In genomic region chr19:17843908-17844490, GRCh38 we compare ENCODE assay signal across 20 cellular contexts. TPM values are rescaled to one million over a fixed set of nuclear protein-coding genes. Genes with fewer than 3 reads are reported as not detected.
DNase-seq lines count a peak whose midpoint lies in the region; ATAC-seq, FAIRE-seq and TF ChIP-seq lines count a peak whose summit lies in the region.
"Had no signal": no experiment of that assay in that cellular context is flagged by ENCODE, and none has a peak within 500 bp of the region (broad histone marks: within the 10 kb centered on the region; RNA-seq: fewer than 3 reads in every experiment).

No MANE protein-coding gene starts in this region.

- no peak overlapping the region for H4K5ac ChIP-seq in H1 (ENCODE audit: insufficient read length, low read depth, low read length)

- peaks cover 14% of the 10 kb centered on the region for H3K23me2 ChIP-seq in H1 (ENCODE audit: low read depth, low read length)

- peaks cover 0 to 2% (median 0%) of the 10 kb centered on the region in 7 donors for H3K9me3 Mint-ChIP-seq in CD14-positive monocyte
- H3K9me3 Mint-ChIP-seq in activated CD8-positive, alpha-beta T cell treated with anti-CD3 and anti-CD28 coated beads for 36 hours: no peaks in the 10 kb centered on the region
- H3K9me3 Mint-ChIP-seq: stimulated activated naive CD8-positive, alpha-beta T cell treated with anti-CD3 and anti-CD28 coated beads, Interleukin-15, amount 100 ng/mL, for 72 hours had no signal

- H3K4me2 ChIP-seq in BLaER1 (peak overlapping the region; percentile 92), H1 (ENCODE audit: insufficient read depth in 1 of 2, low read depth in 2 of 2, low read length in 2 of 2) (no peak overlapping the region)

- no peak overlapping the region for H3K14ac ChIP-seq in H1 (ENCODE audit: insufficient read length)

- H3K36me3 Mint-ChIP-seq in CD14-positive monocyte: peaks cover 37 to 52% of the 10 kb centered on the region in 2 donors
- peaks cover 60% of the 10 kb centered on the region for H3K36me3 Mint-ChIP-seq in activated CD8-positive, alpha-beta T cell treated with anti-CD3 and anti-CD28 coated beads for 36 hours (ENCODE audit: low read depth)

- H2AFZ ChIP-seq in H1 (ENCODE audit: low read length): no peak overlapping the region
- H2AFZ ChIP-seq: parathyroid adenoma had no signal

- H2BK5ac ChIP-seq in H1 (ENCODE audit: low read depth, low read length): peak overlapping the region; percentile 66; the same call in 1 of the 2 replicates

- intact Hi-C loops in CD14-positive monocyte (cut with micrococcal nuclease): no loop called here
- intact Hi-C loops in activated CD8-positive, alpha-beta T cell treated with anti-CD3 and anti-CD28 coated beads for 36 hours (cut with micrococcal nuclease): no loop called here

- TF ChIP-seq RAD21 in H1 (IDR thresholded peaks at IDR 0.05 in 1 of 2, conservative IDR thresholded peaks at IDR 0.05 in 1 of 2; ENCODE audit: low read depth in 2 of 2, low read length in 2 of 2): no peak

- TF ChIP-seq POLR2A in H1 (IDR thresholded peaks at IDR 0.05; ENCODE audit: control extremely low read depth in 1 of 2, low read depth in 2 of 2, low read length in 2 of 2): no peak

- H2AK5ac ChIP-seq in H1 (ENCODE audit: low read depth, low read length): 0 out of 2 replicates have a peak overlapping the region, but pooled peaks have one; percentile 82

- H3K23ac ChIP-seq in H1 (ENCODE audit: insufficient read length): no peak overlapping the region

- H3K79me1 ChIP-seq in H1 (ENCODE audit: low read depth, low read length): no peaks in the 10 kb centered on the region

- H3K4me1 ChIP-seq in BLaER1 (peaks cover 46% of the 10 kb centered on the region), H1 (replicated peaks in 1 of 4; ENCODE audit: control insufficient read depth in 3 of 4, insufficient read depth in 4 of 4, low read length in 3 of 4) (peaks cover 0 to 16% (median 4%) of the 10 kb centered on the region in 4 experiments; a peak in 5 of 7 replicates), BE2C (peaks cover 4% of the 10 kb centered on the region)
- H3K4me1 ChIP-seq: parathyroid adenoma had no signal

- H3K36me3 ChIP-seq in BLaER1 (peaks cover 49% of the 10 kb centered on the region), H1 (ENCODE audit: control insufficient read depth in 2 of 4, insufficient read depth in 4 of 4, low read length in 3 of 4) (no peaks in the 10 kb centered on the region), BE2C (no peaks in the 10 kb centered on the region)
- H3K36me3 ChIP-seq: adrenal gland had no signal

- no peak for TF ChIP-seq EP300 in H1 (IDR thresholded peaks at IDR 0.05; ENCODE audit: borderline replicate concordance in 1 of 2, low read depth in 2 of 2, low read length in 2 of 2)

- H3K4me3 ChIP-seq in BLaER1 (no peak overlapping the region), H1 (ENCODE audit: extremely low read depth in 1 of 4, insufficient read depth in 2 of 4, low read depth in 3 of 4, low read length in 4 of 4) (no peak overlapping the region), BE2C (ENCODE audit: low read depth, low read length) (no peak overlapping the region)
- H3K4me3 ChIP-seq: adrenal gland, lung, upper lobe of left lung had no signal

- H3K9ac ChIP-seq in BLaER1 (no peak overlapping the region), H1 (replicated peaks in 1 of 4; ENCODE audit: extremely low read depth in 1 of 4, low read depth in 3 of 4, low read length in 3 of 4) (no peak overlapping the region)
- H3K9ac ChIP-seq: parathyroid adenoma had no signal

- no peak overlapping the region for H2BK20ac ChIP-seq in H1 (ENCODE audit: low read length)

- peak overlapping the region in 4 of 7 donors; percentile 15 to 79 (median 30) for H3K27ac Mint-ChIP-seq in CD14-positive monocyte
- H3K27ac Mint-ChIP-seq in activated CD8-positive, alpha-beta T cell treated with anti-CD3 and anti-CD28 coated beads for 36 hours: peak overlapping the region; percentile 78

- POLR2A ChIA-PET in activated CD8-positive, alpha-beta T cell treated with anti-CD3 and anti-CD28 coated beads for 36 hours (lab: Charles Lee): interaction anchor here (1.3 to 2.2 kb wide), 6 partner anchors 10 to 95 kb away, joined by 3 to 11 read pairs (median 6); no protein-coding TSS in a partner anchor
- POLR2A ChIA-PET in H1 (lab: Charles Lee; ENCODE audit: partially characterized antibody): interaction anchor here (0.5 to 12.5 kb wide), 3 partner anchors 12 to 592 kb away, joined by 3 to 133 read pairs (median 29); partner anchors contain the start of gene RPL18A

- ATAC-seq in activated CD8-positive, alpha-beta T cell treated with anti-CD3 and anti-CD28 coated beads for 36 hours: no peak
- ATAC-seq: stimulated activated naive CD8-positive, alpha-beta T cell treated with anti-CD3 and anti-CD28 coated beads, Interleukin-15, amount 100 ng/mL, for 72 hours had no signal

- H3K4me3 Mint-ChIP-seq in CD14-positive monocyte: no peak overlapping the region
- peak overlapping the region; percentile 42 for H3K4me3 Mint-ChIP-seq in activated CD8-positive, alpha-beta T cell treated with anti-CD3 and anti-CD28 coated beads for 36 hours

- no peak overlapping the region for H4K91ac ChIP-seq in H1 (replicated peaks; ENCODE audit: insufficient read length, low read length)

- H3K9me3 ChIP-seq in BLaER1 (no peaks in the 10 kb centered on the region), H1 (ENCODE audit: insufficient read depth in 2 of 2, low read depth in 1 of 2, low read length in 1 of 2) (no peaks in the 10 kb centered on the region), BE2C (no peaks in the 10 kb centered on the region)
- H3K9me3 ChIP-seq: adrenal gland, upper lobe of left lung had no signal

- H3K56ac ChIP-seq in H1 (replicated peaks; ENCODE audit: insufficient read length, low read depth, low read length): no peak overlapping the region

- peak overlapping the region; percentile 68; the same call in 1 of the 2 replicates for H2BK12ac ChIP-seq in H1 (ENCODE audit: low read depth, low read length)

- H3K27me3 ChIP-seq in BLaER1 (no peaks in the 10 kb centered on the region), H1 (replicated peaks in 1 of 4; ENCODE audit: control insufficient read depth in 3 of 4, extremely low read depth in 1 of 4, insufficient read depth in 3 of 4, low read length in 3 of 4) (peaks cover 0 to 14% (median 5%) of the 10 kb centered on the region in 4 experiments; a peak in 5 of 7 replicates), BE2C (no peaks in the 10 kb centered on the region)
- H3K27me3 ChIP-seq: adrenal gland, upper lobe of left lung had no signal

- WGBS in H1 (ENCODE audit: extremely low coverage in 1 of 2, insufficient coverage in 1 of 2, insufficient read length in 1 of 2, insufficient replicate concordance in 2 of 2, low coverage in 1 of 2, low lambda C conversion rate in 2 of 2, missing lambda C conversion rate in 1 of 2), 2 experiments: 88% methylated on average over 14 of the region's 14 CpGs; no CpG with 5 or more reads in 1 of the 2 experiments

- TF ChIP-seq CTCF in CD14-positive monocyte (IDR thresholded peaks at IDR 0.05): no peak
- no peak for TF ChIP-seq CTCF in activated CD8-positive, alpha-beta T cell treated with anti-CD3 and anti-CD28 coated beads for 36 hours (IDR thresholded peaks at IDR 0.05)
- TF ChIP-seq CTCF in H1 (IDR thresholded peaks at IDR 0.05; ENCODE audit: control extremely low read depth in 1 of 3, insufficient read depth in 1 of 3, low read depth in 1 of 3, low read length in 3 of 3): no peak
- TF ChIP-seq CTCF in BE2C (IDR thresholded peaks at IDR 0.05; ENCODE audit: low read depth, low read length): no peak

- no peaks in the 10 kb centered on the region for H3K79me2 ChIP-seq in H1 (ENCODE audit: control insufficient read depth in 1 of 2, insufficient read depth in 2 of 2, low read length in 2 of 2)
- H3K79me2 ChIP-seq: parathyroid adenoma had no signal

- peaks cover 0 to 6% (median 2%) of the 10 kb centered on the region in 3 donors for H3K27me3 Mint-ChIP-seq in CD14-positive monocyte (ENCODE audit: low read depth in 3 of 3)
- H3K27me3 Mint-ChIP-seq in activated CD8-positive, alpha-beta T cell treated with anti-CD3 and anti-CD28 coated beads for 36 hours: no peaks in the 10 kb centered on the region
- H3K27me3 Mint-ChIP-seq: stimulated activated naive CD8-positive, alpha-beta T cell treated with anti-CD3 and anti-CD28 coated beads, Interleukin-15, amount 100 ng/mL, for 72 hours had no signal

- H3K18ac ChIP-seq in H1 (ENCODE audit: extremely low read depth, low read length): no peak overlapping the region

- DNase-seq in CD14-positive monocyte (ENCODE audit: low spot score) (no peak), H1 (ENCODE audit: low read depth in 1 of 2, low spot score in 2 of 2) (no peak), BE2C (no peak), HuH-7.5 (ENCODE audit: low spot score) (no peak), islet precursor cell (no peak)
- DNase-seq in activated CD8-positive, alpha-beta T cell treated with anti-CD3 and anti-CD28 coated beads for 36 hours: no peak
- DNase-seq: adrenal gland; dorsolateral prefrontal cortex; foreskin fibroblast; hippocampal formation; KBM-7; kidney; NCI-H2029 treated with DMSO at 0.1 percent for 48 hours; stimulated activated naive CD8-positive, alpha-beta T cell treated with anti-CD3 and anti-CD28 coated beads, Interleukin-15, amount 100 ng/mL, for 72 hours had no signal

- H4K20me1 ChIP-seq in BLaER1: no peaks in the 10 kb centered on the region; the same call in 1 of the 2 replicates
- H4K20me1 ChIP-seq in H1 (replicated peaks in 1 of 2; ENCODE audit: control insufficient read depth in 1 of 2, insufficient read depth in 2 of 2, low read length in 2 of 2): peaks cover 0 to 3% of the 10 kb centered on the region in 2 experiments

- FAIRE-seq in H1 (lab: Jason Lieb, UNC): no peak
- FAIRE-seq: kidney had no signal

- no peak overlapping the region for H2BK120ac ChIP-seq in H1 (replicated peaks; ENCODE audit: low read depth, low read length)

- no peak overlapping the region for H4K8ac ChIP-seq in H1 (ENCODE audit: extremely low read depth, insufficient read depth, low read length)

- H3K27ac ChIP-seq in BLaER1 (no peak overlapping the region), H1 (ENCODE audit: low read depth, low read length) (no peak overlapping the region)
- H3K27ac ChIP-seq: adrenal gland, epithelial cell of prostate, parathyroid adenoma, upper lobe of left lung had no signal

- CTCF ChIA-PET in activated CD8-positive, alpha-beta T cell treated with anti-CD3 and anti-CD28 coated beads for 36 hours (lab: Charles Lee): interaction anchor here (2.0 kb wide), 1 partner anchor 89 kb away, joined by 5 read pairs; the partner anchor contains the start of gene CCDC124
- CTCF ChIA-PET in H1 (lab: Charles Lee; ENCODE audit: partially characterized antibody): interaction anchor here (0.6 to 2.1 kb wide), 7 partner anchors 9 to 669 kb away, joined by 3 to 8 read pairs (median 3); partner anchors contain the start of gene RPL18A

- peaks cover 53% of the 10 kb centered on the region for H3K4me1 Mint-ChIP-seq in CD14-positive monocyte
- peaks cover 46% of the 10 kb centered on the region for H3K4me1 Mint-ChIP-seq in activated CD8-positive, alpha-beta T cell treated with anti-CD3 and anti-CD28 coated beads for 36 hours (ENCODE audit: low read depth)

- no peak overlapping the region for H3K4ac ChIP-seq in H1 (replicated peaks; ENCODE audit: insufficient read length, low read depth, low read length)

- H2BK15ac ChIP-seq in H1 (ENCODE audit: low read length): no peak overlapping the region

RNA-seq across cellular contexts. Expression of gene JAK3, which starts 3.8 kb away (rescaled TPM):
- polyA plus RNA-seq in CD14-positive monocyte (10 to 100 TPM; 13.8 to 34.0 TPM), H1 (2011; rRNA removed) (4.7 TPM in 2 replicates)
- 100 to 1,000 TPM; 120 to 126 TPM for total RNA-seq in activated CD8-positive, alpha-beta T cell treated with anti-CD3 and anti-CD28 coated beads for 36 hours
- 3.2 and 4.0 TPM in 2 replicates for total RNA-seq in H1 (2021; fragmentation: NEBNext Ultra II Directional; extraction: Animal tissue kit (Norgen Biotek cat#: 25700))
- 3.2 TPM for polyA plus RNA-seq in H1 (2011; cell fraction: cytosol; rRNA removed)
- 4.1 TPM for polyA plus RNA-seq in H1 (2011; cell fraction: nucleus; rRNA removed)
- 2.1 to 3.0 TPM (median 2.5 TPM) in 4 replicates for polyA plus RNA-seq in H1 (2012, experiment 1 of 2)
- polyA plus RNA-seq in H1 (2012, experiment 2 of 2): 1.9 TPM
- 3.3 TPM for polyA plus RNA-seq in H1 (2013, experiment 1 of 2)
- 3.3 TPM for polyA plus RNA-seq in H1 (2013, experiment 2 of 2)
- 3.8 and 4.4 TPM in 2 replicates for polyA minus RNA-seq in H1 (2011; rRNA and poly(A)+ RNA removed)
- 3.1 TPM for polyA minus RNA-seq in H1 (2011; cell fraction: cytosol; rRNA and poly(A)+ RNA removed)
- 2.7 TPM for polyA minus RNA-seq in H1 (2011; cell fraction: nucleus; rRNA and poly(A)+ RNA removed)
- polyA plus RNA-seq in BE2C (2012; ENCODE audit: insufficient read depth, insufficient read length, low read depth): not detected

RNA-seq across cellular contexts. Expression of gene RPL18A, which starts 15.7 kb away (rescaled TPM):
- polyA plus RNA-seq in CD14-positive monocyte: 1,000 to 10,000 TPM; 1,189 to 1,268 TPM
- 1,000 to 10,000 TPM; 3,663 to 3,679 TPM for total RNA-seq in activated CD8-positive, alpha-beta T cell treated with anti-CD3 and anti-CD28 coated beads for 36 hours
- 2,749 and 2,894 TPM in 2 replicates for total RNA-seq in H1 (2021; fragmentation: NEBNext Ultra II Directional; extraction: Animal tissue kit (Norgen Biotek cat#: 25700))
- polyA plus RNA-seq in H1 (2011; rRNA removed): 3,938 and 5,258 TPM in 2 replicates
- 4,102 TPM for polyA plus RNA-seq in H1 (2011; cell fraction: cytosol; rRNA removed)
- polyA plus RNA-seq in H1 (2011; cell fraction: nucleus; rRNA removed): 3,741 TPM
- 2,900 to 4,037 TPM (median 3,755 TPM) in 4 replicates for polyA plus RNA-seq in H1 (2012, experiment 1 of 2)
- polyA plus RNA-seq in H1 (2012, experiment 2 of 2): 5,025 TPM
- 2,492 TPM for polyA plus RNA-seq in H1 (2013, experiment 1 of 2)
- polyA plus RNA-seq in H1 (2013, experiment 2 of 2): 2,474 TPM
- 555 and 636 TPM in 2 replicates for polyA minus RNA-seq in H1 (2011; rRNA and poly(A)+ RNA removed)
- polyA minus RNA-seq in H1 (2011; cell fraction: cytosol; rRNA and poly(A)+ RNA removed): 2,052 TPM
- 752 TPM for polyA minus RNA-seq in H1 (2011; cell fraction: nucleus; rRNA and poly(A)+ RNA removed)
- polyA plus RNA-seq in BE2C (2012; ENCODE audit: insufficient read depth, insufficient read length, low read depth): 4,052 TPM

RNA-seq across cellular contexts. Expression of gene INSL3, which starts 22.7 kb away (rescaled TPM):
- polyA plus RNA-seq in CD14-positive monocyte (under 1 TPM; 0.25 to 0.64 TPM), H1 (2011; rRNA removed) (1.1 and 1.5 TPM in 2 replicates)
- total RNA-seq in activated CD8-positive, alpha-beta T cell treated with anti-CD3 and anti-CD28 coated beads for 36 hours: 1 to 10 TPM; 5.9 to 6.9 TPM
- total RNA-seq in H1 (2021; fragmentation: NEBNext Ultra II Directional; extraction: Animal tissue kit (Norgen Biotek cat#: 25700)): 0.41 and 1.2 TPM in 2 replicates
- polyA plus RNA-seq in H1 (2011; cell fraction: cytosol; rRNA removed): 0.44 TPM
- polyA plus RNA-seq in H1 (2011; cell fraction: nucleus; rRNA removed): 1.9 TPM
- polyA plus RNA-seq in H1 (2012, experiment 1 of 2): 1.2 to 1.5 TPM (median 1.4 TPM) in 3 of 4 replicates, not detected in the other
- 1.00 TPM for polyA plus RNA-seq in H1 (2012, experiment 2 of 2)
- polyA plus RNA-seq in H1 (2013, experiment 1 of 2): 0.87 TPM
- polyA plus RNA-seq in H1 (2013, experiment 2 of 2): 1.1 TPM
- 0.69 and 0.71 TPM in 2 replicates for polyA minus RNA-seq in H1 (2011; rRNA and poly(A)+ RNA removed)
- 1.8 TPM for polyA minus RNA-seq in H1 (2011; cell fraction: cytosol; rRNA and poly(A)+ RNA removed)
- polyA minus RNA-seq in H1 (2011; cell fraction: nucleus; rRNA and poly(A)+ RNA removed): not detected
- polyA plus RNA-seq in BE2C (2012; ENCODE audit: insufficient read depth, insufficient read length, low read depth): not detected
- total RNA-seq: kidney, lung, NCI-H460 had no signal

RNA-seq across cellular contexts. Expression of gene SLC5A5, which starts 27.7 kb away (rescaled TPM):
- polyA plus RNA-seq in CD14-positive monocyte (not detected), H1 (2011; rRNA removed) (1.8 and 2.2 TPM in 2 replicates)
- under 1 TPM; 0.87 to 0.99 TPM for total RNA-seq in activated CD8-positive, alpha-beta T cell treated with anti-CD3 and anti-CD28 coated beads for 36 hours
- total RNA-seq in H1 (2021; fragmentation: NEBNext Ultra II Directional; extraction: Animal tissue kit (Norgen Biotek cat#: 25700)): 1.2 and 1.5 TPM in 2 replicates
- 1.8 TPM for polyA plus RNA-seq in H1 (2011; cell fraction: cytosol; rRNA removed)
- 3.6 TPM for polyA plus RNA-seq in H1 (2011; cell fraction: nucleus; rRNA removed)
- 0.98 to 2.3 TPM (median 1.7 TPM) in 4 replicates for polyA plus RNA-seq in H1 (2012, experiment 1 of 2)
- polyA plus RNA-seq in H1 (2012, experiment 2 of 2): 1.1 TPM
- polyA plus RNA-seq in H1 (2013, experiment 1 of 2): 1.4 TPM
- polyA plus RNA-seq in H1 (2013, experiment 2 of 2): 1.7 TPM
- 1.4 and 1.9 TPM in 2 replicates for polyA minus RNA-seq in H1 (2011; rRNA and poly(A)+ RNA removed)
- polyA minus RNA-seq in H1 (2011; cell fraction: cytosol; rRNA and poly(A)+ RNA removed): 3.1 TPM
- polyA minus RNA-seq in H1 (2011; cell fraction: nucleus; rRNA and poly(A)+ RNA removed): 2.7 TPM
- polyA plus RNA-seq in BE2C (2012; ENCODE audit: insufficient read depth, insufficient read length, low read depth): not detected
- total RNA-seq: adrenal gland had no signal

RNA-seq across cellular contexts. Expression of gene B3GNT3, which starts 49.1 kb away (rescaled TPM):
- polyA plus RNA-seq in CD14-positive monocyte (not detected), H1 (2011; rRNA removed) (1.5 and 2.1 TPM in 2 replicates)
- total RNA-seq in activated CD8-positive, alpha-beta T cell treated with anti-CD3 and anti-CD28 coated beads for 36 hours: under 1 TPM in 1 of 2 experiments, not detected in 1; 0.20 TPM
- total RNA-seq in H1 (2021; fragmentation: NEBNext Ultra II Directional; extraction: Animal tissue kit (Norgen Biotek cat#: 25700)): 1.5 and 1.8 TPM in 2 replicates
- 0.96 TPM for polyA plus RNA-seq in H1 (2011; cell fraction: cytosol; rRNA removed)
- 1.6 TPM for polyA plus RNA-seq in H1 (2011; cell fraction: nucleus; rRNA removed)
- polyA plus RNA-seq in H1 (2012, experiment 1 of 2): 0.86 to 2.0 TPM (median 1.5 TPM) in 4 replicates
- polyA plus RNA-seq in H1 (2012, experiment 2 of 2): 1.5 TPM
- polyA plus RNA-seq in H1 (2013, experiment 1 of 2): 2.6 TPM
- 2.9 TPM for polyA plus RNA-seq in H1 (2013, experiment 2 of 2)
- 1.4 and 1.5 TPM in 2 replicates for polyA minus RNA-seq in H1 (2011; rRNA and poly(A)+ RNA removed)
- 1.6 TPM for polyA minus RNA-seq in H1 (2011; cell fraction: cytosol; rRNA and poly(A)+ RNA removed)
- polyA minus RNA-seq in H1 (2011; cell fraction: nucleus; rRNA and poly(A)+ RNA removed): 0.60 TPM
- not detected for polyA plus RNA-seq in BE2C (2012; ENCODE audit: insufficient read depth, insufficient read length, low read depth)

Comparison
In these comparisons a context has a peak if more than half of its experiments do, and no peak if none do; other contexts are left out.
1. RNA of gene JAK3, which starts 3.8 kb away (total RNA-seq): 120 to 126 TPM in activated CD8-positive, alpha-beta T cell treated with anti-CD3 and anti-CD28 coated beads for 36 hours; 3.2 to 4.0 TPM in H1; every median in the first group is over 10 times any median in the second.